In genomic region chr16:22641030-22641671, GRCh38 we compare ENCODE assay signal across 11 cellular contexts.
DNase-seq lines count a peak whose midpoint lies in the region; ATAC-seq and TF ChIP-seq lines count a peak whose summit lies in the region.
"Had no signal": no experiment of that assay in that cellular context is flagged by ENCODE, and none has a peak within 500 bp of the region (broad histone marks: within the 10 kb centered on the region; RNA-seq: fewer than 3 reads in every experiment).

No MANE protein-coding gene starts in this region.

- H3K4me3 ChIP-seq in GM12865 (ENCODE audit: low read depth, low read length) (no peak overlapping the region), astrocyte of the spinal cord (ENCODE audit: low read depth, low read length) (no peak overlapping the region)
- H3K4me3 ChIP-seq: dorsolateral prefrontal cortex, lung had no signal

- peak; percentile 29 for DNase-seq in GM12865 (ENCODE audit: low read depth)
- DNase-seq in LHCN-M2 (ENCODE audit: low read depth): peak; percentile 69
- DNase-seq in astrocyte of the spinal cord (ENCODE audit: low read depth, low spot score): peak; percentile 46
- DNase-seq in left lobe of liver (ENCODE audit: low spot score): no peak
- DNase-seq in COR-L47 (lab: John Stamatoyannopoulos, UW): no peak
- DNase-seq in 8988T: no peak
- no peak for DNase-seq in G401 (ENCODE audit: low spot score)
- DNase-seq: dorsolateral prefrontal cortex; NK-92 treated with Interleukin-12 subunit alpha and Interleukin-12 subunit beta, amount 100 ng/mL, for 24 hours; stimulated activated naive CD4-positive, alpha-beta T cell treated with Interleukin-2 at 50 U/mL for 16 hours had no signal

- in situ Hi-C loops in astrocyte of the spinal cord (cut with HindIII; ENCODE audit: low sequenced_read_pairs) (no loop called here), G401 (cut with HindIII; ENCODE audit: low sequenced_read_pairs) (no loop called here)

- ATAC-seq in left lobe of liver: peak; percentile 40

- TF ChIP-seq CTCF in GM12865 (IDR thresholded peaks at IDR 0.05; ENCODE audit: insufficient read depth, low read depth, low read length, missing control alignments) (no peak), astrocyte of the spinal cord (IDR thresholded peaks at IDR 0.05; ENCODE audit: low read depth, low read length) (no peak)

Comparison
In these comparisons a context has a peak if more than half of its experiments do, and no peak if none do; other contexts are left out.
1. DNase-seq: peak in GM12865 (single experiment), LHCN-M2 (single experiment) and astrocyte of the spinal cord (single experiment); none in left lobe of liver (single experiment), COR-L47 (single experiment), 8988T (single experiment) and G401 (single experiment).